Comparison of ENCODE assay signal across 8 cellular contexts in genomic region chr7:38607466-38607865, GRCh38. TPM values are rescaled to one million over a fixed set of nuclear protein-coding genes. Genes with fewer than 3 reads are reported as not detected.
"Had no signal": no experiment of that assay in that cellular context is flagged by ENCODE, and none has a peak within 500 bp of the region (broad histone marks: within the 10 kb centered on the region; RNA-seq: fewer than 3 reads in every experiment).

No MANE protein-coding gene starts in this region.

- H3K4me3 Mint-ChIP-seq: IgD-negative memory B cell had no signal

- H3K27ac ChIP-seq: HL-60, KMS-11 had no signal

- ATAC-seq: HepG2 had no signal

- H3K9ac ChIP-seq: KMS-11 had no signal

- FAIRE-seq: HepG2, HTR-8/SVneo had no signal

- H3K9me3 Mint-ChIP-seq: IgD-negative memory B cell had no signal

- H3K4me2 ChIP-seq: KMS-11 had no signal

- H3K27ac Mint-ChIP-seq: IgD-negative memory B cell had no signal

- H3K4me1 Mint-ChIP-seq: IgD-negative memory B cell had no signal

- DNase-seq: KBM-7, KG1 had no signal

- H3K36me3 Mint-ChIP-seq: IgD-negative memory B cell had no signal

RNA-seq across cellular contexts. Expression of gene AMPH, which starts 23.7 kb away (rescaled TPM):
- total RNA-seq: HepG2, HT-29 had no signal
- polyA plus RNA-seq: HepG2, IgD-negative memory B cell had no signal
